ENCODE assay signal across 17 cellular contexts in the genomic region with DNA sequence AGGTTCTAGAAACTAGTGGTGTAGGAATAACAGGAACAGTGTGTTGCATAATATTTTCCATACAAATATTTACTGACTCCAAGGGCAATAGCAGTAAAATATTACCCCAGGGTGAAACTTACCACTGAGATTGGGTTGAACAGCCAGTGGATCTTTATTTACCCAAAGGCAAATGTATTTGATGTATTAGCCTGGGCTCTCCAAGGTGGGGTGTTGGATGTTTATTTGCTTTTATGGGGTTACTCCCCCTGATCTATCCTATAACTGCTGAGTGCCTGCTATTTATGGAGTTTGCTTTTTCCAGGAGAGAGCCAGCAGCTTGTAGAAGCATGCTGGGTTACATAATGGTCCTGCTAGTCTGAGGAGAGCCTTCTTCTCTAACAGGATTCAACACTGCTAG.
DNase-seq lines count a peak whose midpoint lies in the region; ATAC-seq and TF ChIP-seq lines count a peak whose summit lies in the region.
"Had no signal": no experiment of that assay in that cellular context is flagged by ENCODE, and none has a peak within 500 bp of the region (broad histone marks: within the 10 kb centered on the region; RNA-seq: fewer than 3 reads in every experiment).

No MANE protein-coding gene starts in this region.

- DNase-seq in HuH-7.5 (ENCODE audit: low spot score): peak; percentile 37
- DNase-seq in breast epithelium (ENCODE audit: low spot score in 2 of 2): no peak
- DNase-seq in upper lobe of left lung: no peak
- DNase-seq in DMS 273 (lab: John Stamatoyannopoulos, UW; ENCODE audit: unreplicated experiment): no peak
- DNase-seq in natural killer cell: no peak
- DNase-seq in GDM1 (lab: John Stamatoyannopoulos, UW): no peak
- DNase-seq: activated CD4-positive, CD25-positive, alpha-beta regulatory T cell; amygdala; erythroblast; Karpas-422; NCI-H146; PC-9; psoas muscle had no signal

- peak; percentile 46 to 68 for ATAC-seq in upper lobe of left lung (ENCODE audit: low FRiP score in 2 of 2)
- ATAC-seq in natural killer cell: no peak
- ATAC-seq: psoas muscle had no signal

- no peak overlapping the region for H3K4me3 ChIP-seq in breast epithelium
- H3K4me3 ChIP-seq in liver (ENCODE audit: low read depth in 1 of 3, low read length in 3 of 3): no peak overlapping the region
- H3K4me3 ChIP-seq in upper lobe of left lung: no peak overlapping the region
- H3K4me3 ChIP-seq: BLaER1, coronary artery, PC-9, psoas muscle had no signal

- H3K9me3 ChIP-seq in breast epithelium: peaks cover 0 to 4% of the 10 kb centered on the region in 2 donors
- peaks cover 0 to 4% (median 3%) of the 10 kb centered on the region in 4 donors for H3K9me3 ChIP-seq in liver (ENCODE audit: control insufficient read depth in 4 of 4, low read length in 3 of 4)
- H3K9me3 ChIP-seq in upper lobe of left lung: no peaks in the 10 kb centered on the region
- H3K9me3 ChIP-seq: psoas muscle had no signal

- peak overlapping the region; percentile 52 to 76 for H3K27ac ChIP-seq in breast epithelium
- H3K27ac ChIP-seq in liver (ENCODE audit: low read depth in 1 of 2, low read length in 2 of 2): peak overlapping the region; percentile 81 to 95
- H3K27ac ChIP-seq in upper lobe of left lung: no peak overlapping the region
- H3K27ac ChIP-seq: BLaER1, PC-9, psoas muscle had no signal

- TF ChIP-seq RAD21 in liver (IDR thresholded peaks at IDR 0.05): peak; percentile 57 to 66

- no peaks in the 10 kb centered on the region for H3K4me1 ChIP-seq in breast epithelium
- peaks cover 6 to 33% (median 20%) of the 10 kb centered on the region in 4 donors for H3K4me1 ChIP-seq in liver (ENCODE audit: control insufficient read depth in 4 of 4, insufficient read depth in 4 of 4, low read length in 3 of 4)
- H3K4me1 ChIP-seq in upper lobe of left lung: peaks cover 0 to 12% (median 6%) of the 10 kb centered on the region in 4 donors
- H3K4me1 ChIP-seq: BLaER1, psoas muscle had no signal

- H3K36me3 Mint-ChIP-seq in natural killer cell: peaks cover 7% of the 10 kb centered on the region

- no peak overlapping the region for H3K27ac Mint-ChIP-seq in natural killer cell
- H3K27ac Mint-ChIP-seq: activated T-helper 2 cell treated with anti-CD3 and anti-CD28 coated beads, Interferon-gamma antibody, Interleukin-2, Interleukin-4, amounts not matched to agents 10 μg/mL and 5 μg/mL and 100 μg/mL, durations not matched to agents 14 hours and 24 hours and 36 hours had no signal

- TF ChIP-seq CTCF in breast epithelium (IDR thresholded peaks at IDR 0.05) (no peak), liver (IDR thresholded peaks at IDR 0.05; ENCODE audit: low read depth, low read length, missing input control) (no peak), upper lobe of left lung (IDR thresholded peaks at IDR 0.05) (no peak), natural killer cell (IDR thresholded peaks at IDR 0.05) (no peak)

- intact Hi-C loops in breast epithelium (cut with DNase I; ENCODE audit: low total_unique reads) (no loop called here), natural killer cell (cut with micrococcal nuclease) (no loop called here)

- H3K4me3 Mint-ChIP-seq in natural killer cell: no peak overlapping the region

- H3K27me3 ChIP-seq in breast epithelium: no peaks in the 10 kb centered on the region
- no peaks in the 10 kb centered on the region for H3K27me3 ChIP-seq in liver (ENCODE audit: control insufficient read depth in 4 of 4, insufficient read depth in 4 of 4, low read length in 3 of 4)
- H3K27me3 ChIP-seq in upper lobe of left lung: no peaks in the 10 kb centered on the region
- H3K27me3 ChIP-seq: BLaER1 had no signal

- H3K36me3 ChIP-seq in breast epithelium: no peaks in the 10 kb centered on the region
- no peaks in the 10 kb centered on the region for H3K36me3 ChIP-seq in liver (ENCODE audit: control insufficient read depth in 4 of 4, insufficient read depth in 3 of 4, low read depth in 1 of 4, low read length in 3 of 4)
- no peaks in the 10 kb centered on the region for H3K36me3 ChIP-seq in upper lobe of left lung
- H3K36me3 ChIP-seq: BLaER1 had no signal

- TF ChIP-seq POLR2A in breast epithelium (IDR thresholded peaks at IDR 0.05) (no peak), upper lobe of left lung (IDR thresholded peaks at IDR 0.05) (no peak)

- H3K9me3 Mint-ChIP-seq in natural killer cell: peaks cover 3 to 6% of the 10 kb centered on the region in 2 donors

- peaks cover 2 to 4% of the 10 kb centered on the region in 2 donors for H3K27me3 Mint-ChIP-seq in natural killer cell (ENCODE audit: low read depth in 2 of 2)

- H3K4me1 Mint-ChIP-seq in natural killer cell: no peaks in the 10 kb centered on the region

- TF ChIP-seq EP300 in upper lobe of left lung (IDR thresholded peaks at IDR 0.05): no peak

- H3K9ac ChIP-seq in liver (ENCODE audit: low read depth in 1 of 2, low read length in 2 of 2): no peak overlapping the region
- H3K9ac ChIP-seq: BLaER1 had no signal

TF ChIP-seq in liver, 16 proteins besides CTCF, POLR2A, EP300 and RAD21:
- TF ChIP-seq SP1 (IDR thresholded peaks at IDR 0.05): peak; percentile 96
- TF ChIP-seq TAF1 (conservative IDR thresholded peaks at IDR 0.05): peak; percentile 19
- peak; percentile 99 for TF ChIP-seq FOXA2 (IDR thresholded peaks at IDR 0.05)
- TF ChIP-seq, protein P1, sequence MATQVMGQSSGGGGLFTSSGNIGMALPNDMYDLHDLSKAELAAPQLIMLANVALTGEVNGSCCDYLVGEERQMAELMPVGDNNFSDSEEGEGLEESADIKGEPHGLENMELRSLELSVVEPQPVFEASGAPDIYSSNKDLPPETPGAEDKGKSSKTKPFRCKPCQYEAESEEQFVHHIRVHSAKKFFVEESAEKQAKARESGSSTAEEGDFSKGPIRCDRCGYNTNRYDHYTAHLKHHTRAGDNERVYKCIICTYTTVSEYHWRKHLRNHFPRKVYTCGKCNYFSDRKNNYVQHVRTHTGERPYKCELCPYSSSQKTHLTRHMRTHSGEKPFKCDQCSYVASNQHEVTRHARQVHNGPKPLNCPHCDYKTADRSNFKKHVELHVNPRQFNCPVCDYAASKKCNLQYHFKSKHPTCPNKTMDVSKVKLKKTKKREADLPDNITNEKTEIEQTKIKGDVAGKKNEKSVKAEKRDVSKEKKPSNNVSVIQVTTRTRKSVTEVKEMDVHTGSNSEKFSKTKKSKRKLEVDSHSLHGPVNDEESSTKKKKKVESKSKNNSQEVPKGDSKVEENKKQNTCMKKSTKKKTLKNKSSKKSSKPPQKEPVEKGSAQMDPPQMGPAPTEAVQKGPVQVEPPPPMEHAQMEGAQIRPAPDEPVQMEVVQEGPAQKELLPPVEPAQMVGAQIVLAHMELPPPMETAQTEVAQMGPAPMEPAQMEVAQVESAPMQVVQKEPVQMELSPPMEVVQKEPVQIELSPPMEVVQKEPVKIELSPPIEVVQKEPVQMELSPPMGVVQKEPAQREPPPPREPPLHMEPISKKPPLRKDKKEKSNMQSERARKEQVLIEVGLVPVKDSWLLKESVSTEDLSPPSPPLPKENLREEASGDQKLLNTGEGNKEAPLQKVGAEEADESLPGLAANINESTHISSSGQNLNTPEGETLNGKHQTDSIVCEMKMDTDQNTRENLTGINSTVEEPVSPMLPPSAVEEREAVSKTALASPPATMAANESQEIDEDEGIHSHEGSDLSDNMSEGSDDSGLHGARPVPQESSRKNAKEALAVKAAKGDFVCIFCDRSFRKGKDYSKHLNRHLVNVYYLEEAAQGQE (IDR thresholded peaks at IDR 0.05): peak; percentile 91
- TF ChIP-seq JUND (IDR thresholded peaks at IDR 0.05): peak; percentile 85 to 93
- TF ChIP-seq, protein P2, sequence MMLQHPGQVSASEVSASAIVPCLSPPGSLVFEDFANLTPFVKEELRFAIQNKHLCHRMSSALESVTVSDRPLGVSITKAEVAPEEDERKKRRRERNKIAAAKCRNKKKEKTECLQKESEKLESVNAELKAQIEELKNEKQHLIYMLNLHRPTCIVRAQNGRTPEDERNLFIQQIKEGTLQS (IDR thresholded peaks at IDR 0.05): peak; percentile 85
- peak; percentile 36 for TF ChIP-seq HNF4G (IDR thresholded peaks at IDR 0.05)
- peak; percentile 93 for TF ChIP-seq YY1 (IDR thresholded peaks at IDR 0.05)
- TF ChIP-seq EGR1 (IDR thresholded peaks at IDR 0.05; ENCODE audit: low read depth in 2 of 2): peak; percentile 91 to 96
- peak; percentile 99 for TF ChIP-seq FOXA1 (IDR thresholded peaks at IDR 0.05)
- peak; percentile 93 to 96 for TF ChIP-seq RXRA (IDR thresholded peaks at IDR 0.05)
- TF ChIP-seq, protein P3, sequence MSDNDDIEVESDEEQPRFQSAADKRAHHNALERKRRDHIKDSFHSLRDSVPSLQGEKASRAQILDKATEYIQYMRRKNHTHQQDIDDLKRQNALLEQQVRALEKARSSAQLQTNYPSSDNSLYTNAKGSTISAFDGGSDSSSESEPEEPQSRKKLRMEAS (IDR thresholded peaks at IDR 0.05): peak; percentile 91
- peak; percentile 81 to 88 for TF ChIP-seq HNF4A (conservative IDR thresholded peaks at IDR 0.05)
- TF ChIP-seq, protein P4, sequence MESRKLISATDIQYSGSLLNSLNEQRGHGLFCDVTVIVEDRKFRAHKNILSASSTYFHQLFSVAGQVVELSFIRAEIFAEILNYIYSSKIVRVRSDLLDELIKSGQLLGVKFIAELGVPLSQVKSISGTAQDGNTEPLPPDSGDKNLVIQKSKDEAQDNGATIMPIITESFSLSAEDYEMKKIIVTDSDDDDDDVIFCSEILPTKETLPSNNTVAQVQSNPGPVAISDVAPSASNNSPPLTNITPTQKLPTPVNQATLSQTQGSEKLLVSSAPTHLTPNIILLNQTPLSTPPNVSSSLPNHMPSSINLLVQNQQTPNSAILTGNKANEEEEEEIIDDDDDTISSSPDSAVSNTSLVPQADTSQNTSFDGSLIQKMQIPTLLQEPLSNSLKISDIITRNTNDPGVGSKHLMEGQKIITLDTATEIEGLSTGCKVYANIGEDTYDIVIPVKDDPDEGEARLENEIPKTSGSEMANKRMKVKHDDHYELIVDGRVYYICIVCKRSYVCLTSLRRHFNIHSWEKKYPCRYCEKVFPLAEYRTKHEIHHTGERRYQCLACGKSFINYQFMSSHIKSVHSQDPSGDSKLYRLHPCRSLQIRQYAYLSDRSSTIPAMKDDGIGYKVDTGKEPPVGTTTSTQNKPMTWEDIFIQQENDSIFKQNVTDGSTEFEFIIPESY (IDR thresholded peaks at IDR 0.05): peak; percentile 93
- peak in 1 of 2 donors; percentile 52 for TF ChIP-seq GABPA (IDR thresholded peaks at IDR 0.05 in 1 of 2, conservative IDR thresholded peaks at IDR 0.05 in 1 of 2)
- TF ChIP-seq NR2F2 (IDR thresholded peaks at IDR 0.05): no peak

Comparison
In these comparisons a context has a peak if more than half of its experiments do, and no peak if none do; other contexts are left out.
1. H3K27ac ChIP-seq: peak in breast epithelium (2 of 2) and liver (2 of 2); none in upper lobe of left lung (0 of 4).
2. ATAC-seq: peak in upper lobe of left lung (2 of 2); none in natural killer cell (0 of 3).